ENCODE assay signal across 1 cellular context in the genomic region with DNA sequence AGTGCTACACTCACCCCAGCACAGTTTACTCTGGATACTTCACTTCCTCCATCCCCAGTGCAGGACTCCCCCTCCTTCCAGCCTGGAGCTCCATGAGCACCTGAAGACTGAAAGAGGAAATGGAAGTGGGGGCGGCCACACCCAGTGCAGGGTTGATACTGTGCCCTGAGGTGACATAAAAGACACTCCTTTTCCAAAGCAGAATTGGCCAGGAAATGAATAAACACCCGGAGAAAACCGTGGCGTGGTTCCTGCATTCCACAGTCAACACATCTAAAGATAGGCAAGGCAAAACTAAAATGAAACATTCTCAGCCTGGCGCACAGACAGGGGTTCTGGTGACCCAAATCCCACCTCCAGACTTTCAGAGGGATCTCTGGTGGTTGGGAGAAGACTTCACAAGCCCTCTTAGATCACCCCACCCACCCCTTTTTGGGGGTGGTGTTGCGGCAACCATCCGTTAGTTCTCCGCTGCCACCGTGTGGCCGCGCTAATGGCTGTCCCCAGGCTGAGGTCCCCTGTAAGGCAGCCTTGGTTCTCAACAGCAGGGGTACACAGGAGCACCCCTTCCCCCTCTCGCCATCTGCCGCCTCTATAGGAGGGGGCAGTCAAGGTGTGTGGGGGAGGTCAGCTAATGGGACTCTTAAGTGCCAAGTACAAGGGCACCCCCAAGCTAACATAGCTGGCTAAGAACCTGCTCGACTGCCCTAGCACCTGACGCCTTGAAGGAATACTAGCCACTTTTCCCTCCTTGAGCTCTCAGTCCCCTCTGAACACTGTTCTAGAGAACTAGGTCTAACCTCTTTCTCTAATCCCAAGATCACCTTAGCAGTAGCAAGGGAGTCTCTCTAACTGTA.
TF ChIP-seq lines count a peak whose summit lies in the region.

No MANE protein-coding gene starts in this region.

TF ChIP-seq in H1, 55 proteins besides CTCF, POLR2A, EP300 and RAD21:
- TF ChIP-seq TAF1 (IDR thresholded peaks at IDR 0.05; ENCODE audit: low read depth, low read length): no peak
- TF ChIP-seq YY1 (IDR thresholded peaks at IDR 0.05; ENCODE audit: low read depth, low read length): peak; percentile 50; the same call in 1 of the 2 replicates
- TF ChIP-seq, protein P1, sequence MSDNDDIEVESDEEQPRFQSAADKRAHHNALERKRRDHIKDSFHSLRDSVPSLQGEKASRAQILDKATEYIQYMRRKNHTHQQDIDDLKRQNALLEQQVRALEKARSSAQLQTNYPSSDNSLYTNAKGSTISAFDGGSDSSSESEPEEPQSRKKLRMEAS (IDR thresholded peaks at IDR 0.05): 0 out of 2 replicates have a peak, but pooled peaks have one; percentile 25
- TF ChIP-seq SIN3A (conservative IDR thresholded peaks at IDR 0.05 in 1 of 2, IDR thresholded peaks at IDR 0.05 in 1 of 2; ENCODE audit: low read depth in 1 of 2, low read length in 2 of 2): no peak
- peak; percentile 41; the same call in 1 of the 2 replicates for TF ChIP-seq CEBPB (IDR thresholded peaks at IDR 0.05; ENCODE audit: low read depth, low read length)
